Comparison of ENCODE assay signal across 10 cellular contexts in the genomic region with DNA sequence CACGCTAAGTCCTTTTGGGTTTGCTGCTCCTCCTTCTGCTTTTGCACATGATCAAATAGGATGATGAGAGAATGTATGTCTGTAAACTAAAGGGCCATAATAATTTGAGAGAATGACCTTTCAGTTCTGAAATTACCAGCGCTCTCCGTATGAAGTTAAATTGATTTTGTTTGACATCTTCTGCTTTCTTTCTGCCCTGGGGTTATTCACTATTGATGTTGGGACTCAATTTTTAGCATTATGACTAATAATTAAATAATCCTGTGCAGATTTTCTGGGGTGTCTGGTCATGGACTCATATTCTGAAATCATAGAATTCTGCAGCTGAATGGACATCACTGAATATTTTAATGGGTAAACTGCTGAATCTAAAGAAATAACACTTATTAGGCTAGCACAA.
"Had no signal": no experiment of that assay in that cellular context is flagged by ENCODE, and none has a peak within 500 bp of the region (broad histone marks: within the 10 kb centered on the region; RNA-seq: fewer than 3 reads in every experiment).

No MANE protein-coding gene starts in this region.

- ATAC-seq: GM23338, HCT116, K562 had no signal

- H3K36me3 ChIP-seq: HAP-1 had no signal

- H3K9me3 Mint-ChIP-seq: GM23338 had no signal

- H3K4me1 Mint-ChIP-seq: GM23338 had no signal

- FAIRE-seq: H1, HTR-8/SVneo, K562 had no signal

- H3K4me3 ChIP-seq: GM23338, HAP-1, K562 had no signal

- H3K27ac Mint-ChIP-seq: GM23338, HFFc6 had no signal

- H3K9me3 ChIP-seq: HAP-1 had no signal

- DNase-seq: H7, HFFc6, IMR-90, KG1 had no signal

- H3K4me1 ChIP-seq: HAP-1 had no signal

- H3K4me3 Mint-ChIP-seq: GM23338, HFFc6 had no signal
